ENCODE assay signal across 1 cellular context in the genomic region with DNA sequence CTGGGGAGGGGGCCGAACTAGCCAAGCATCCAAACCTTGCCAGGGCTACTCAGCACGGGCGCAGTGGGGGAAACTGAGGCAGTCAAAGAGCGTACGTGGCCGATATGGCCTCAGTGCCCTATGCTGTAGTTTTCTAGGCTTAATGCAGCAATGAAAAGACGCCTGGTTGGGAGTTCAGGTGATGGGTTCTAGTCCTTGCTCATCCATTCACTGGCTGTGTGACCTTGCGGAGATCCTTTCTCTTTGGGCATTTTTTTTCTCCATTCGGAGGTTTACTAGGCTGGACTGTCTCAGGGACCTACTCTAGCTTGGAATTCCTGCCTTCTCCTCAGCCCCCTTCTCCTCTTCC.
TF ChIP-seq lines count a peak whose summit lies in the region.

No MANE protein-coding gene starts in this region.

TF ChIP-seq in HepG2, 621 proteins besides CTCF, POLR2A, EP300 and RAD21 (continued from another document and continues in another):
- TF ChIP-seq, protein P1, sequence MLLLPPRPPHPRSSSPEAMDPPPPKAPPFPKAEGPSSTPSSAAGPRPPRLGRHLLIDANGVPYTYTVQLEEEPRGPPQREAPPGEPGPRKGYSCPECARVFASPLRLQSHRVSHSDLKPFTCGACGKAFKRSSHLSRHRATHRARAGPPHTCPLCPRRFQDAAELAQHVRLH (CRISPR knock-in tag; IDR thresholded peaks at IDR 0.05; ENCODE audit: borderline replicate concordance, low read depth) = peak; percentile 65; the same call in 1 of the 2 replicates
- TF ChIP-seq, protein P2, sequence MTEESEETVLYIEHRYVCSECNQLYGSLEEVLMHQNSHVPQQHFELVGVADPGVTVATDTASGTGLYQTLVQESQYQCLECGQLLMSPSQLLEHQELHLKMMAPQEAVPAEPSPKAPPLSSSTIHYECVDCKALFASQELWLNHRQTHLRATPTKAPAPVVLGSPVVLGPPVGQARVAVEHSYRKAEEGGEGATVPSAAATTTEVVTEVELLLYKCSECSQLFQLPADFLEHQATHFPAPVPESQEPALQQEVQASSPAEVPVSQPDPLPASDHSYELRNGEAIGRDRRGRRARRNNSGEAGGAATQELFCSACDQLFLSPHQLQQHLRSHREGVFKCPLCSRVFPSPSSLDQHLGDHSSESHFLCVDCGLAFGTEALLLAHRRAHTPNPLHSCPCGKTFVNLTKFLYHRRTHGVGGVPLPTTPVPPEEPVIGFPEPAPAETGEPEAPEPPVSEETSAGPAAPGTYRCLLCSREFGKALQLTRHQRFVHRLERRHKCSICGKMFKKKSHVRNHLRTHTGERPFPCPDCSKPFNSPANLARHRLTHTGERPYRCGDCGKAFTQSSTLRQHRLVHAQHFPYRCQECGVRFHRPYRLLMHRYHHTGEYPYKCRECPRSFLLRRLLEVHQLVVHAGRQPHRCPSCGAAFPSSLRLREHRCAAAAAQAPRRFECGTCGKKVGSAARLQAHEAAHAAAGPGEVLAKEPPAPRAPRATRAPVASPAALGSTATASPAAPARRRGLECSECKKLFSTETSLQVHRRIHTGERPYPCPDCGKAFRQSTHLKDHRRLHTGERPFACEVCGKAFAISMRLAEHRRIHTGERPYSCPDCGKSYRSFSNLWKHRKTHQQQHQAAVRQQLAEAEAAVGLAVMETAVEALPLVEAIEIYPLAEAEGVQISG (CRISPR knock-in tag; IDR thresholded peaks at IDR 0.05) = no peak
- TF ChIP-seq ZNF101 (CRISPR knock-in tag; IDR thresholded peaks at IDR 0.05; ENCODE audit: borderline replicate concordance, low read depth) (no peak), ZNF672 (CRISPR knock-in tag; IDR thresholded peaks at IDR 0.05) (no peak), KLF15 (CRISPR knock-in tag; IDR thresholded peaks at IDR 0.05; ENCODE audit: borderline replicate concordance) (no peak), ZC3H13 (CRISPR knock-in tag; IDR thresholded peaks at IDR 0.05) (no peak), ZFP62 (CRISPR knock-in tag; IDR thresholded peaks at IDR 0.05) (no peak), ZSCAN9 (CRISPR knock-in tag; IDR thresholded peaks at IDR 0.05; ENCODE audit: borderline replicate concordance) (no peak), ZNF354B (CRISPR knock-in tag; IDR thresholded peaks at IDR 0.05) (no peak), SATB2 (CRISPR knock-in tag; IDR thresholded peaks at IDR 0.05) (no peak), SMAD1 (CRISPR knock-in tag; IDR thresholded peaks at IDR 0.05; ENCODE audit: borderline replicate concordance, low read depth) (no peak), ZNF792 (CRISPR knock-in tag; IDR thresholded peaks at IDR 0.05) (0 out of 2 replicates have a peak, but pooled peaks have one; percentile 51), ZMAT3 (CRISPR knock-in tag; conservative IDR thresholded peaks at IDR 0.05) (no peak; the same call in 1 of the 2 replicates), HES4 (CRISPR knock-in tag; IDR thresholded peaks at IDR 0.05; ENCODE audit: borderline replicate concordance) (0 out of 2 replicates have a peak, but pooled peaks have one; percentile 20), HOXA7 (CRISPR knock-in tag; IDR thresholded peaks at IDR 0.05) (no peak), CC2D1A (CRISPR knock-in tag; IDR thresholded peaks at IDR 0.05) (no peak), MBNL3 (CRISPR knock-in tag; conservative IDR thresholded peaks at IDR 0.05) (no peak), ZFP37 (CRISPR knock-in tag; IDR thresholded peaks at IDR 0.05; ENCODE audit: borderline replicate concordance) (no peak), ZNF383 (CRISPR knock-in tag; IDR thresholded peaks at IDR 0.05; ENCODE audit: borderline replicate concordance) (no peak), NFYC (CRISPR knock-in tag; IDR thresholded peaks at IDR 0.05) (no peak), SALL1 (CRISPR knock-in tag; IDR thresholded peaks at IDR 0.05) (no peak), NR3C1 (CRISPR knock-in tag; IDR thresholded peaks at IDR 0.05) (no peak), YY1 (IDR thresholded peaks at IDR 0.05; ENCODE audit: insufficient read depth, insufficient replicate concordance, low read depth, low read length) (no peak), ZSCAN29 (CRISPR knock-in tag; conservative IDR thresholded peaks at IDR 0.05) (no peak), KDM5A (IDR thresholded peaks at IDR 0.05; ENCODE audit: borderline replicate concordance, low read length) (peak; percentile 87), KLF12 (CRISPR knock-in tag; IDR thresholded peaks at IDR 0.05; ENCODE audit: borderline replicate concordance) (no peak), ZSCAN25 (CRISPR knock-in tag; IDR thresholded peaks at IDR 0.05) (no peak), SOX5 (CRISPR knock-in tag; IDR thresholded peaks at IDR 0.05; ENCODE audit: borderline replicate concordance) (0 out of 2 replicates have a peak, but pooled peaks have one; percentile 16), ZNF776 (CRISPR knock-in tag; IDR thresholded peaks at IDR 0.05) (no peak), ZBTB20 (CRISPR knock-in tag; IDR thresholded peaks at IDR 0.05; ENCODE audit: borderline replicate concordance, low read depth) (no peak), NCOA2 (CRISPR knock-in tag; IDR thresholded peaks at IDR 0.05) (no peak), TARDBP (CRISPR knock-in tag; IDR thresholded peaks at IDR 0.05) (0 out of 2 replicates have a peak, but pooled peaks have one; percentile 3), ZNF282 (IDR thresholded peaks at IDR 0.05; ENCODE audit: partially characterized antibody) (no peak), ISL2 (CRISPR knock-in tag; IDR thresholded peaks at IDR 0.05) (no peak)
- TF ChIP-seq, protein P3, sequence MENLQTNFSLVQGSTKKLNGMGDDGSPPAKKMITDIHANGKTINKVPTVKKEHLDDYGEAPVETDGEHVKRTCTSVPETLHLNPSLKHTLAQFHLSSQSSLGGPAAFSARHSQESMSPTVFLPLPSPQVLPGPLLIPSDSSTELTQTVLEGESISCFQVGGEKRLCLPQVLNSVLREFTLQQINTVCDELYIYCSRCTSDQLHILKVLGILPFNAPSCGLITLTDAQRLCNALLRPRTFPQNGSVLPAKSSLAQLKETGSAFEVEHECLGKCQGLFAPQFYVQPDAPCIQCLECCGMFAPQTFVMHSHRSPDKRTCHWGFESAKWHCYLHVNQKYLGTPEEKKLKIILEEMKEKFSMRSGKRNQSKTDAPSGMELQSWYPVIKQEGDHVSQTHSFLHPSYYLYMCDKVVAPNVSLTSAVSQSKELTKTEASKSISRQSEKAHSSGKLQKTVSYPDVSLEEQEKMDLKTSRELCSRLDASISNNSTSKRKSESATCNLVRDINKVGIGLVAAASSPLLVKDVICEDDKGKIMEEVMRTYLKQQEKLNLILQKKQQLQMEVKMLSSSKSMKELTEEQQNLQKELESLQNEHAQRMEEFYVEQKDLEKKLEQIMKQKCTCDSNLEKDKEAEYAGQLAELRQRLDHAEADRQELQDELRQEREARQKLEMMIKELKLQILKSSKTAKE (CRISPR knock-in tag; IDR thresholded peaks at IDR 0.05; ENCODE audit: borderline replicate concordance) = no peak
- TF ChIP-seq, protein P4, sequence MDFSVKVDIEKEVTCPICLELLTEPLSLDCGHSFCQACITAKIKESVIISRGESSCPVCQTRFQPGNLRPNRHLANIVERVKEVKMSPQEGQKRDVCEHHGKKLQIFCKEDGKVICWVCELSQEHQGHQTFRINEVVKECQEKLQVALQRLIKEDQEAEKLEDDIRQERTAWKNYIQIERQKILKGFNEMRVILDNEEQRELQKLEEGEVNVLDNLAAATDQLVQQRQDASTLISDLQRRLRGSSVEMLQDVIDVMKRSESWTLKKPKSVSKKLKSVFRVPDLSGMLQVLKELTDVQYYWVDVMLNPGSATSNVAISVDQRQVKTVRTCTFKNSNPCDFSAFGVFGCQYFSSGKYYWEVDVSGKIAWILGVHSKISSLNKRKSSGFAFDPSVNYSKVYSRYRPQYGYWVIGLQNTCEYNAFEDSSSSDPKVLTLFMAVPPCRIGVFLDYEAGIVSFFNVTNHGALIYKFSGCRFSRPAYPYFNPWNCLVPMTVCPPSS (IDR thresholded peaks at IDR 0.05) = no peak
- TF ChIP-seq, protein P5, sequence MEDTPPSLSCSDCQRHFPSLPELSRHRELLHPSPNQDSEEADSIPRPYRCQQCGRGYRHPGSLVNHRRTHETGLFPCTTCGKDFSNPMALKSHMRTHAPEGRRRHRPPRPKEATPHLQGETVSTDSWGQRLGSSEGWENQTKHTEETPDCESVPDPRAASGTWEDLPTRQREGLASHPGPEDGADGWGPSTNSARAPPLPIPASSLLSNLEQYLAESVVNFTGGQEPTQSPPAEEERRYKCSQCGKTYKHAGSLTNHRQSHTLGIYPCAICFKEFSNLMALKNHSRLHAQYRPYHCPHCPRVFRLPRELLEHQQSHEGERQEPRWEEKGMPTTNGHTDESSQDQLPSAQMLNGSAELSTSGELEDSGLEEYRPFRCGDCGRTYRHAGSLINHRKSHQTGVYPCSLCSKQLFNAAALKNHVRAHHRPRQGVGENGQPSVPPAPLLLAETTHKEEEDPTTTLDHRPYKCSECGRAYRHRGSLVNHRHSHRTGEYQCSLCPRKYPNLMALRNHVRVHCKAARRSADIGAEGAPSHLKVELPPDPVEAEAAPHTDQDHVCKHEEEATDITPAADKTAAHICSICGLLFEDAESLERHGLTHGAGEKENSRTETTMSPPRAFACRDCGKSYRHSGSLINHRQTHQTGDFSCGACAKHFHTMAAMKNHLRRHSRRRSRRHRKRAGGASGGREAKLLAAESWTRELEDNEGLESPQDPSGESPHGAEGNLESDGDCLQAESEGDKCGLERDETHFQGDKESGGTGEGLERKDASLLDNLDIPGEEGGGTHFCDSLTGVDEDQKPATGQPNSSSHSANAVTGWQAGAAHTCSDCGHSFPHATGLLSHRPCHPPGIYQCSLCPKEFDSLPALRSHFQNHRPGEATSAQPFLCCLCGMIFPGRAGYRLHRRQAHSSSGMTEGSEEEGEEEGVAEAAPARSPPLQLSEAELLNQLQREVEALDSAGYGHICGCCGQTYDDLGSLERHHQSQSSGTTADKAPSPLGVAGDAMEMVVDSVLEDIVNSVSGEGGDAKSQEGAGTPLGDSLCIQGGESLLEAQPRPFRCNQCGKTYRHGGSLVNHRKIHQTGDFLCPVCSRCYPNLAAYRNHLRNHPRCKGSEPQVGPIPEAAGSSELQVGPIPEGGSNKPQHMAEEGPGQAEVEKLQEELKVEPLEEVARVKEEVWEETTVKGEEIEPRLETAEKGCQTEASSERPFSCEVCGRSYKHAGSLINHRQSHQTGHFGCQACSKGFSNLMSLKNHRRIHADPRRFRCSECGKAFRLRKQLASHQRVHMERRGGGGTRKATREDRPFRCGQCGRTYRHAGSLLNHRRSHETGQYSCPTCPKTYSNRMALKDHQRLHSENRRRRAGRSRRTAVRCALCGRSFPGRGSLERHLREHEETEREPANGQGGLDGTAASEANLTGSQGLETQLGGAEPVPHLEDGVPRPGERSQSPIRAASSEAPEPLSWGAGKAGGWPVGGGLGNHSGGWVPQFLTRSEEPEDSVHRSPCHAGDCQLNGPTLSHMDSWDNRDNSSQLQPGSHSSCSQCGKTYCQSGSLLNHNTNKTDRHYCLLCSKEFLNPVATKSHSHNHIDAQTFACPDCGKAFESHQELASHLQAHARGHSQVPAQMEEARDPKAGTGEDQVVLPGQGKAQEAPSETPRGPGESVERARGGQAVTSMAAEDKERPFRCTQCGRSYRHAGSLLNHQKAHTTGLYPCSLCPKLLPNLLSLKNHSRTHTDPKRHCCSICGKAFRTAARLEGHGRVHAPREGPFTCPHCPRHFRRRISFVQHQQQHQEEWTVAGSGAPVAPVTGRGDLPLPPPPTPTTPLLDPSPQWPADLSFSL (CRISPR knock-in tag; IDR thresholded peaks at IDR 0.05) = 0 out of 2 replicates have a peak, but pooled peaks have one; percentile 47
- TF ChIP-seq, protein P6, sequence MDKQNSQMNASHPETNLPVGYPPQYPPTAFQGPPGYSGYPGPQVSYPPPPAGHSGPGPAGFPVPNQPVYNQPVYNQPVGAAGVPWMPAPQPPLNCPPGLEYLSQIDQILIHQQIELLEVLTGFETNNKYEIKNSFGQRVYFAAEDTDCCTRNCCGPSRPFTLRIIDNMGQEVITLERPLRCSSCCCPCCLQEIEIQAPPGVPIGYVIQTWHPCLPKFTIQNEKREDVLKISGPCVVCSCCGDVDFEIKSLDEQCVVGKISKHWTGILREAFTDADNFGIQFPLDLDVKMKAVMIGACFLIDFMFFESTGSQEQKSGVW (CRISPR knock-in tag; IDR thresholded peaks at IDR 0.05; ENCODE audit: borderline replicate concordance) = no peak
- TF ChIP-seq, protein P7, sequence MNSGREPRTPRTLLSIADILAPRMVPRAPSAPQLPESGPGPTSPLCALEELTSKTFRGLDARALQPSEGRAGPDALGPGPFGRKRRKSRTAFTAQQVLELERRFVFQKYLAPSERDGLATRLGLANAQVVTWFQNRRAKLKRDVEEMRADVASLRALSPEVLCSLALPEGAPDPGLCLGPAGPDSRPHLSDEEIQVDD (CRISPR knock-in tag; IDR thresholded peaks at IDR 0.05; ENCODE audit: borderline replicate concordance) = no peak
- TF ChIP-seq, protein P8, sequence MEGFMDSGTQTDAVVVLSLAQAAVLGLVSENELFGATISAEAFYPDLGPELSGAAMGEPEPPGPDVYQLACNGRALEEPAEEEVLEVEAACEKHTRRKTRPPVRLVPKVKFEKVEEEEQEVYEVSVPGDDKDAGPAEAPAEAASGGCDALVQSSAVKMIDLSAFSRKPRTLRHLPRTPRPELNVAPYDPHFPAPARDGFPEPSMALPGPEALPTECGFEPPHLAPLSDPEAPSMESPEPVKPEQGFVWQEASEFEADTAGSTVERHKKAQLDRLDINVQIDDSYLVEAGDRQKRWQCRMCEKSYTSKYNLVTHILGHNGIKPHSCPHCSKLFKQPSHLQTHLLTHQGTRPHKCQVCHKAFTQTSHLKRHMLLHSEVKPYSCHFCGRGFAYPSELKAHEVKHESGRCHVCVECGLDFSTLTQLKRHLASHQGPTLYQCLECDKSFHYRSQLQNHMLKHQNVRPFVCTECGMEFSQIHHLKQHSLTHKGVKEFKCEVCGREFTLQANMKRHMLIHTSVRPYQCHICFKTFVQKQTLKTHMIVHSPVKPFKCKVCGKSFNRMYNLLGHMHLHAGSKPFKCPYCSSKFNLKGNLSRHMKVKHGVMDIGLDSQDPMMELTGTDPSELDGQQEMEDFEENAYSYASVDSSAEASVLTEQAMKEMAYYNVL (CRISPR knock-in tag; IDR thresholded peaks at IDR 0.05; ENCODE audit: borderline replicate concordance) = no peak
- TF ChIP-seq, protein P9, sequence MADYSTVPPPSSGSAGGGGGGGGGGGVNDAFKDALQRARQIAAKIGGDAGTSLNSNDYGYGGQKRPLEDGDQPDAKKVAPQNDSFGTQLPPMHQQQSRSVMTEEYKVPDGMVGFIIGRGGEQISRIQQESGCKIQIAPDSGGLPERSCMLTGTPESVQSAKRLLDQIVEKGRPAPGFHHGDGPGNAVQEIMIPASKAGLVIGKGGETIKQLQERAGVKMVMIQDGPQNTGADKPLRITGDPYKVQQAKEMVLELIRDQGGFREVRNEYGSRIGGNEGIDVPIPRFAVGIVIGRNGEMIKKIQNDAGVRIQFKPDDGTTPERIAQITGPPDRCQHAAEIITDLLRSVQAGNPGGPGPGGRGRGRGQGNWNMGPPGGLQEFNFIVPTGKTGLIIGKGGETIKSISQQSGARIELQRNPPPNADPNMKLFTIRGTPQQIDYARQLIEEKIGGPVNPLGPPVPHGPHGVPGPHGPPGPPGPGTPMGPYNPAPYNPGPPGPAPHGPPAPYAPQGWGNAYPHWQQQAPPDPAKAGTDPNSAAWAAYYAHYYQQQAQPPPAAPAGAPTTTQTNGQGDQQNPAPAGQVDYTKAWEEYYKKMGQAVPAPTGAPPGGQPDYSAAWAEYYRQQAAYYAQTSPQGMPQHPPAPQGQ (CRISPR knock-in tag; IDR thresholded peaks at IDR 0.05; ENCODE audit: borderline replicate concordance) = no peak
